8 cellular contexts compared by ENCODE assay signal in genomic region chr17:2064980-2065785, GRCh38. TPM values are rescaled to one million over a fixed set of nuclear protein-coding genes. Genes with fewer than 3 reads are reported as not detected.
DNase-seq lines count a peak whose midpoint lies in the region; ATAC-seq lines count a peak whose summit lies in the region.

No MANE protein-coding gene starts in this region.

- peaks cover 13% of the 10 kb centered on the region for H3K4me1 ChIP-seq in right cardiac atrium (ENCODE audit: control insufficient read depth, insufficient read depth, low read length)

- WGBS in right cardiac atrium = 77% methylated on average over 24 of the region's 24 CpGs

- in situ Hi-C loops in Caki2 (cut with HindIII; ENCODE audit: low pct_unique_long_range_greater_than_20kb, low sequenced_read_pairs) = no loop called here

- H3K27ac Mint-ChIP-seq in activated T-cell treated with anti-CD3 and anti-CD28 coated beads, Interleukin-2, amount 50 U/mL, for 72 hours = no peak overlapping the region

- H3K9me3 ChIP-seq in right cardiac atrium (ENCODE audit: control insufficient read depth, low read length) = no peaks in the 10 kb centered on the region

- H3K4me3 Mint-ChIP-seq in activated T-cell treated with anti-CD3 and anti-CD28 coated beads, Interleukin-2, amount 50 U/mL, for 72 hours = peak overlapping the region in 1 of 2 donors; percentile 2

- no peaks in the 10 kb centered on the region for H3K9me3 Mint-ChIP-seq in activated T-cell treated with anti-CD3 and anti-CD28 coated beads, Interleukin-2, amount 50 U/mL, for 72 hours

- no peak overlapping the region for H3K4me3 ChIP-seq in right cardiac atrium (ENCODE audit: low read length)

- intact Hi-C loops in right cardiac atrium (cut with DNase I) = loop anchor here in 2 of 4 donors (5.0 to 10.0 kb wide), 2 partner anchors 60 to 112 kb away; no protein-coding TSS in a partner anchor

- peak overlapping the region; percentile 68 for H3K27ac ChIP-seq in right cardiac atrium (ENCODE audit: low read length)

- H3K27me3 ChIP-seq in right cardiac atrium (ENCODE audit: control insufficient read depth, insufficient read depth) = no peaks in the 10 kb centered on the region

- peaks cover 22 to 34% of the 10 kb centered on the region in 2 donors for H3K36me3 Mint-ChIP-seq in activated T-cell treated with anti-CD3 and anti-CD28 coated beads, Interleukin-2, amount 50 U/mL, for 72 hours (ENCODE audit: insufficient read depth in 2 of 2)

- H3K4me1 Mint-ChIP-seq in activated T-cell treated with anti-CD3 and anti-CD28 coated beads, Interleukin-2, amount 50 U/mL, for 72 hours (ENCODE audit: low read depth) = peaks cover 44% of the 10 kb centered on the region

- peak; percentile 19 for DNase-seq in Caki2 (ENCODE audit: low read depth)
- peak; percentile 43 to 48 for DNase-seq in Kasumi-1 (lab: John Stamatoyannopoulos, UW)
- peak; percentile 83 to 88 for DNase-seq in activated T-cell treated with anti-CD3 and anti-CD28 coated beads, Interleukin-2, amount 50 U/mL, for 72 hours
- peak; percentile 76 to 87 (median 84) for DNase-seq in right cardiac atrium
- DNase-seq in stimulated activated CD4-positive, alpha-beta T cell treated with anti-CD3 and anti-CD28 coated beads, Interleukin-2, amount 100 ng/mL, for 48 hours = peak; percentile 68 to 71
- no peak for DNase-seq in NCI-H345 (lab: John Stamatoyannopoulos, UW)

- H3K27me3 Mint-ChIP-seq in activated T-cell treated with anti-CD3 and anti-CD28 coated beads, Interleukin-2, amount 50 U/mL, for 72 hours (ENCODE audit: low read depth) = no peaks in the 10 kb centered on the region

- peak; percentile 69 to 81 for ATAC-seq in activated T-cell treated with anti-CD3 and anti-CD28 coated beads, Interleukin-2, amount 50 U/mL, for 72 hours (replicated peaks in 1 of 2)
- ATAC-seq in right cardiac atrium (peak in 1 of 2 donors; percentile 3), HG03108 (IDR thresholded peaks at IDR 0.05; ENCODE audit: unreplicated experiment) (no peak), GM21528 (IDR thresholded peaks at IDR 0.05; ENCODE audit: low FRiP score, unreplicated experiment) (no peak)

RNA-seq across cellular contexts. Expression of gene HIC1, which starts 10.3 kb away (rescaled TPM):
- not detected in 2 replicates for total RNA-seq in Caki2 (2014; rRNA removed; shearing (Covaris generic); ENCODE audit: low replicate concordance)
- 10 to 100 TPM; 11.7 to 21.4 TPM for total RNA-seq in activated T-cell treated with anti-CD3 and anti-CD28 coated beads, Interleukin-2, amount 50 U/mL, for 72 hours
- total RNA-seq in right cardiac atrium = 10 to 100 TPM; 16.9 to 33.0 (median 24.7) TPM
- polyA plus RNA-seq in right cardiac atrium = 10.3 TPM

RNA-seq across cellular contexts. Expression of gene OVCA2, which starts 23.4 kb away (rescaled TPM):
- 39.9 and 53.1 TPM in 2 replicates for total RNA-seq in Caki2 (2014; rRNA removed; shearing (Covaris generic); ENCODE audit: low replicate concordance)
- 10 to 100 TPM; 29.0 to 33.3 TPM for total RNA-seq in activated T-cell treated with anti-CD3 and anti-CD28 coated beads, Interleukin-2, amount 50 U/mL, for 72 hours
- 10 to 100 TPM; 15.3 to 29.4 (median 20.5) TPM for total RNA-seq in right cardiac atrium
- polyA plus RNA-seq in right cardiac atrium = 35.6 TPM

RNA-seq across cellular contexts. Expression of gene DPH1, which starts 35.2 kb away (rescaled TPM):
- total RNA-seq in Caki2 (2014; rRNA removed; shearing (Covaris generic); ENCODE audit: low replicate concordance) = 11.1 and 20.5 TPM in 2 replicates
- total RNA-seq in activated T-cell treated with anti-CD3 and anti-CD28 coated beads, Interleukin-2, amount 50 U/mL, for 72 hours = 10 to 100 TPM; 36.8 to 40.8 TPM
- total RNA-seq in right cardiac atrium = 10 to 100 TPM; 24.7 to 30.7 (median 27.5) TPM
- polyA plus RNA-seq in right cardiac atrium = 20.5 TPM

RNA-seq across cellular contexts. Expression of gene RTN4RL1, which starts 40.0 kb away (rescaled TPM):
- total RNA-seq in Caki2 (2014; rRNA removed; shearing (Covaris generic); ENCODE audit: low replicate concordance) = 8.1 and 12.2 TPM in 2 replicates
- under 1 TPM; 0.14 to 0.21 TPM for total RNA-seq in activated T-cell treated with anti-CD3 and anti-CD28 coated beads, Interleukin-2, amount 50 U/mL, for 72 hours
- total RNA-seq in right cardiac atrium = 1 to 10 TPM; 3.9 to 5.7 (median 4.2) TPM
- 5.4 TPM for polyA plus RNA-seq in right cardiac atrium

Comparison
In these comparisons a context has a peak if more than half of its experiments do, and no peak if none do; other contexts are left out.
1. ATAC-seq: peak in activated T-cell treated with anti-CD3 and anti-CD28 coated beads, Interleukin-2, amount 50 U/mL, for 72 hours (2 of 2); none in HG03108 (single experiment) and GM21528 (single experiment).
2. RNA of gene HIC1, which starts 10.3 kb away (total RNA-seq): 16.9 to 33.0 TPM in right cardiac atrium and 11.7 to 21.4 TPM in activated T-cell treated with anti-CD3 and anti-CD28 coated beads, Interleukin-2, amount 50 U/mL, for 72 hours; not detected in Caki2; every median in the first group is over 10 times any median in the second.